Comparison of ENCODE assay signal across 1 cellular context in the genomic region with DNA sequence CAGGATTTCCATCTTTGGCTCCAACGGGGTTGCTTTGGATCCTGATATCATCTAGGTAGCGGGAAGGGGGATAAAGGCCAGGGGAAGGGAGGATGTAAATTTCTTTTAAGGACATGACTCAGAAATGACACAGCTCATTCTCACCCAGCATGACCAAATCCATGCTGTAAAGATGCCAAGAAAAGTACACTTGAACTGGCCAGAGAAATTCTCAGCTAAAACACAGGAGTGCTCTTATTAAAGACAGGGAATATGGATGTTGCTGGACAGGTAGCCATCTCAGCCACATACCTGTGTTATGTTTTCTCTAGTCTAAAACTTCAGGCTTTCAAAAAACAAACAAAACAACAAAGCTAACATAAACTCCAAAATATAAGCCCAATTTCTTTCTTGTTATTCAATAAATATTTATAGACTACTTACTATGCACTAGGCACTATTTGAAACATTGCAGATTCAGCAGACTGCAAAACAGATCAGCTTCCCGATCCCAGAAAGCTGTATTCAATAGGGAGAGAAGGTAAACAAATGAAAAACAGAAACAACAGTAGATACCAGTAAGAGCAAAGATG.
TF ChIP-seq lines count a peak whose summit lies in the region.

No MANE protein-coding gene starts in this region.

TF ChIP-seq in K562, 482 proteins besides CTCF, POLR2A, EP300 and RAD21 (continued from another document and continues in another):
- TF ChIP-seq, protein P1, sequence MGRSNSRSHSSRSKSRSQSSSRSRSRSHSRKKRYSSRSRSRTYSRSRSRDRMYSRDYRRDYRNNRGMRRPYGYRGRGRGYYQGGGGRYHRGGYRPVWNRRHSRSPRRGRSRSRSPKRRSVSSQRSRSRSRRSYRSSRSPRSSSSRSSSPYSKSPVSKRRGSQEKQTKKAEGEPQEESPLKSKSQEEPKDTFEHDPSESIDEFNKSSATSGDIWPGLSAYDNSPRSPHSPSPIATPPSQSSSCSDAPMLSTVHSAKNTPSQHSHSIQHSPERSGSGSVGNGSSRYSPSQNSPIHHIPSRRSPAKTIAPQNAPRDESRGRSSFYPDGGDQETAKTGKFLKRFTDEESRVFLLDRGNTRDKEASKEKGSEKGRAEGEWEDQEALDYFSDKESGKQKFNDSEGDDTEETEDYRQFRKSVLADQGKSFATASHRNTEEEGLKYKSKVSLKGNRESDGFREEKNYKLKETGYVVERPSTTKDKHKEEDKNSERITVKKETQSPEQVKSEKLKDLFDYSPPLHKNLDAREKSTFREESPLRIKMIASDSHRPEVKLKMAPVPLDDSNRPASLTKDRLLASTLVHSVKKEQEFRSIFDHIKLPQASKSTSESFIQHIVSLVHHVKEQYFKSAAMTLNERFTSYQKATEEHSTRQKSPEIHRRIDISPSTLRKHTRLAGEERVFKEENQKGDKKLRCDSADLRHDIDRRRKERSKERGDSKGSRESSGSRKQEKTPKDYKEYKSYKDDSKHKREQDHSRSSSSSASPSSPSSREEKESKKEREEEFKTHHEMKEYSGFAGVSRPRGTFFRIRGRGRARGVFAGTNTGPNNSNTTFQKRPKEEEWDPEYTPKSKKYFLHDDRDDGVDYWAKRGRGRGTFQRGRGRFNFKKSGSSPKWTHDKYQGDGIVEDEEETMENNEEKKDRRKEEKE (IDR thresholded peaks at IDR 0.05; ENCODE audit: borderline replicate concordance in 1 of 2, control insufficient read depth in 1 of 2, low read depth in 2 of 2, low read length in 1 of 2), result no peak
- TF ChIP-seq MEF2A (IDR thresholded peaks at IDR 0.05; ENCODE audit: control insufficient read depth, low read depth, low read length) (0 out of 2 replicates have a peak, but pooled peaks have one; percentile 24), SPI1 (IDR thresholded peaks at IDR 0.05; ENCODE audit: borderline replicate concordance, low read depth, low read length) (peak; percentile 19; the same call in 1 of the 2 replicates), GABPB1 (CRISPR knock-in tag; IDR thresholded peaks at IDR 0.05) (no peak), SIN3B (IDR thresholded peaks at IDR 0.05; ENCODE audit: low read depth) (no peak), CHAMP1 (IDR thresholded peaks at IDR 0.05) (peak; percentile 69; the same call in 1 of the 2 replicates), TCF7L2 (IDR thresholded peaks at IDR 0.05; ENCODE audit: low read depth, low read length) (no peak), CEBPG (CRISPR knock-in tag; IDR thresholded peaks at IDR 0.05) (no peak), CEBPG (tag; conservative IDR thresholded peaks at IDR 0.05 in 1 of 2, IDR thresholded peaks at IDR 0.05 in 1 of 2) (peak in 1 of 2 experiments; percentile 58; a peak in 1 of 4 replicates), SNIP1 (IDR thresholded peaks at IDR 0.05; ENCODE audit: low read depth) (no peak), ESRRA (IDR thresholded peaks at IDR 0.05; ENCODE audit: borderline replicate concordance, low read depth) (peak; percentile 53; the same call in 1 of the 2 replicates), ZNF444 (CRISPR knock-in tag; IDR thresholded peaks at IDR 0.05) (no peak), USF1 (CRISPR knock-in tag; IDR thresholded peaks at IDR 0.05) (no peak), MTA3 (IDR thresholded peaks at IDR 0.05; ENCODE audit: borderline replicate concordance) (peak; percentile 70; the same call in 1 of the 2 replicates), ZNF507 (tag; conservative IDR thresholded peaks at IDR 0.05) (no peak), ZNF124 (CRISPR knock-in tag; IDR thresholded peaks at IDR 0.05) (no peak), BACH1 (tag; IDR thresholded peaks at IDR 0.05) (peak; percentile 96), TEAD1 (CRISPR knock-in tag; IDR thresholded peaks at IDR 0.05) (peak; percentile 38 to 77; a peak in 2 of 4 replicates), ZNF583 (CRISPR knock-in tag; IDR thresholded peaks at IDR 0.05) (0 out of 2 replicates have a peak, but pooled peaks have one; percentile 39), PCBP1 (IDR thresholded peaks at IDR 0.05; ENCODE audit: low read depth, low read length, poor library complexity, severe bottlenecking) (no peak), FOS (IDR thresholded peaks at IDR 0.05; ENCODE audit: extremely low read depth, insufficient read length) (peak; percentile 59), ZNF318 (IDR thresholded peaks at IDR 0.05; ENCODE audit: borderline replicate concordance in 1 of 2, low read depth in 1 of 2) (peak in 1 of 2 experiments; percentile 78; a peak in 2 of 4 replicates), ZZZ3 (IDR thresholded peaks at IDR 0.05) (no peak), ZNF175 (CRISPR knock-in tag; IDR thresholded peaks at IDR 0.05; ENCODE audit: low read depth) (peak; percentile 84), ZNF696 (CRISPR knock-in tag; conservative IDR thresholded peaks at IDR 0.05) (no peak), TBL1XR1 (IDR thresholded peaks at IDR 0.05; ENCODE audit: low read length in 2 of 2) (peak in 1 of 2 experiments; percentile 86; a peak in 2 of 4 replicates), ARID1B (IDR thresholded peaks at IDR 0.05) (peak; percentile 94), PTTG1 (tag; IDR thresholded peaks at IDR 0.05; ENCODE audit: low read depth) (no peak), CHD4 (IDR thresholded peaks at IDR 0.05; ENCODE audit: insufficient read depth, insufficient replicate concordance, low read depth, low read length, poor library complexity, severe bottlenecking) (no peak)
- TF ChIP-seq, protein P2, sequence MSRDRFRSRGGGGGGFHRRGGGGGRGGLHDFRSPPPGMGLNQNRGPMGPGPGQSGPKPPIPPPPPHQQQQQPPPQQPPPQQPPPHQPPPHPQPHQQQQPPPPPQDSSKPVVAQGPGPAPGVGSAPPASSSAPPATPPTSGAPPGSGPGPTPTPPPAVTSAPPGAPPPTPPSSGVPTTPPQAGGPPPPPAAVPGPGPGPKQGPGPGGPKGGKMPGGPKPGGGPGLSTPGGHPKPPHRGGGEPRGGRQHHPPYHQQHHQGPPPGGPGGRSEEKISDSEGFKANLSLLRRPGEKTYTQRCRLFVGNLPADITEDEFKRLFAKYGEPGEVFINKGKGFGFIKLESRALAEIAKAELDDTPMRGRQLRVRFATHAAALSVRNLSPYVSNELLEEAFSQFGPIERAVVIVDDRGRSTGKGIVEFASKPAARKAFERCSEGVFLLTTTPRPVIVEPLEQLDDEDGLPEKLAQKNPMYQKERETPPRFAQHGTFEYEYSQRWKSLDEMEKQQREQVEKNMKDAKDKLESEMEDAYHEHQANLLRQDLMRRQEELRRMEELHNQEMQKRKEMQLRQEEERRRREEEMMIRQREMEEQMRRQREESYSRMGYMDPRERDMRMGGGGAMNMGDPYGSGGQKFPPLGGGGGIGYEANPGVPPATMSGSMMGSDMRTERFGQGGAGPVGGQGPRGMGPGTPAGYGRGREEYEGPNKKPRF (IDR thresholded peaks at IDR 0.05; ENCODE audit: low read depth, low read length), result no peak
